Comparison of ENCODE assay signal across 15 cellular contexts in genomic region chr13:42660367-42660965, GRCh38.
DNase-seq lines count a peak whose midpoint lies in the region; ATAC-seq, FAIRE-seq and TF ChIP-seq lines count a peak whose summit lies in the region.
"Had no signal": no experiment of that assay in that cellular context is flagged by ENCODE, and none has a peak within 500 bp of the region (broad histone marks: within the 10 kb centered on the region; RNA-seq: fewer than 3 reads in every experiment).

No MANE protein-coding gene starts in this region.

- H3K4me3 ChIP-seq in cardiac muscle cell (no peak overlapping the region), right atrium auricular region (no peak overlapping the region), PC-3 (ENCODE audit: low read length) (no peak overlapping the region), fibroblast of mammary gland (ENCODE audit: control insufficient read depth, low read depth, low read length) (no peak overlapping the region)
- H3K4me3 ChIP-seq: BLaER1 treated with 17β-estradiol and CSF1 and Interleukin-3, amounts not matched to agents 10 nM and 100 nM; skin epidermis had no signal

- TF ChIP-seq CTCF in cardiac muscle cell (IDR thresholded peaks at IDR 0.05; ENCODE audit: low read depth, low read length) = peak; percentile 34
- peak in 1 of 2 donors; percentile 53 for TF ChIP-seq CTCF in right atrium auricular region (IDR thresholded peaks at IDR 0.05)
- TF ChIP-seq CTCF in PC-3 (conservative IDR thresholded peaks at IDR 0.05; ENCODE audit: low read depth, low read length) = peak; percentile 57
- peak; percentile 52 for TF ChIP-seq CTCF in fibroblast of mammary gland (conservative IDR thresholded peaks at IDR 0.05; ENCODE audit: control insufficient read depth, insufficient read depth, low read depth, low read length)
- no peak for TF ChIP-seq CTCF in CD14-positive monocyte (IDR thresholded peaks at IDR 0.05)

- H3K4me3 Mint-ChIP-seq in CD14-positive monocyte = no peak overlapping the region
- no peak overlapping the region for H3K4me3 Mint-ChIP-seq in activated naive CD8-positive, alpha-beta T cell treated with anti-CD3 and anti-CD28 coated beads for 36 hours
- H3K4me3 Mint-ChIP-seq: activated CD4-positive, alpha-beta memory T cell treated with anti-CD3 and anti-CD28 coated beads for 36 hours; activated naive CD8-positive, alpha-beta T cell; immature natural killer cell; naive B cell had no signal

- FAIRE-seq in urothelium cell line (lab: Jason Lieb, UNC) = no peak

- H2AFZ ChIP-seq in PC-3 (ENCODE audit: low read length) = no peak overlapping the region

- no peaks in the 10 kb centered on the region for H4K20me1 ChIP-seq in PC-3 (ENCODE audit: low read length)
- H4K20me1 ChIP-seq: BLaER1 treated with 17β-estradiol and CSF1 and Interleukin-3, amounts not matched to agents 10 nM and 100 nM had no signal

- H3K36me3 ChIP-seq in cardiac muscle cell (no peaks in the 10 kb centered on the region), right atrium auricular region (no peaks in the 10 kb centered on the region), PC-3 (ENCODE audit: low read depth, low read length) (no peaks in the 10 kb centered on the region)
- H3K36me3 ChIP-seq: BLaER1 treated with 17β-estradiol and CSF1 and Interleukin-3, amounts not matched to agents 10 nM and 100 nM had no signal

- H3K9me3 Mint-ChIP-seq in CD14-positive monocyte = peaks cover 0 to 9% (median 5%) of the 10 kb centered on the region in 7 donors
- no peaks in the 10 kb centered on the region for H3K9me3 Mint-ChIP-seq in activated naive CD8-positive, alpha-beta T cell treated with anti-CD3 and anti-CD28 coated beads for 36 hours
- H3K9me3 Mint-ChIP-seq: activated CD4-positive, alpha-beta memory T cell treated with anti-CD3 and anti-CD28 coated beads for 36 hours; naive B cell had no signal

- no peaks in the 10 kb centered on the region for H3K36me3 Mint-ChIP-seq in CD14-positive monocyte
- no peaks in the 10 kb centered on the region for H3K36me3 Mint-ChIP-seq in activated naive CD8-positive, alpha-beta T cell treated with anti-CD3 and anti-CD28 coated beads for 36 hours
- H3K36me3 Mint-ChIP-seq: activated CD4-positive, alpha-beta memory T cell treated with anti-CD3 and anti-CD28 coated beads for 36 hours; activated naive CD8-positive, alpha-beta T cell; immature natural killer cell; naive B cell had no signal

- H3K4me2 ChIP-seq in PC-3 (ENCODE audit: low read length) = no peak overlapping the region
- H3K4me2 ChIP-seq: BLaER1 treated with 17β-estradiol and CSF1 and Interleukin-3, amounts not matched to agents 10 nM and 100 nM had no signal

- CTCF ChIA-PET in PC-3 (lab: Charles Lee) = no interaction called here

- H3K27ac ChIP-seq in cardiac muscle cell (no peak overlapping the region), right atrium auricular region (no peak overlapping the region), PC-3 (ENCODE audit: low read length) (no peak overlapping the region)
- H3K27ac ChIP-seq: BLaER1 treated with 17β-estradiol and CSF1 and Interleukin-3, amounts not matched to agents 10 nM and 100 nM; skin epidermis had no signal

- no peaks in the 10 kb centered on the region for H3K79me2 ChIP-seq in PC-3 (ENCODE audit: low read length)

- no peaks in the 10 kb centered on the region for H3K9me2 ChIP-seq in PC-3 (replicated peaks; ENCODE audit: low read length)

- H3K27me3 ChIP-seq in cardiac muscle cell = no peaks in the 10 kb centered on the region
- no peaks in the 10 kb centered on the region for H3K27me3 ChIP-seq in right atrium auricular region
- no peaks in the 10 kb centered on the region for H3K27me3 ChIP-seq in PC-3 (ENCODE audit: low read length)
- H3K27me3 ChIP-seq: BLaER1 treated with 17β-estradiol and CSF1 and Interleukin-3, amounts not matched to agents 10 nM and 100 nM had no signal

- POLR2A ChIA-PET in PC-3 (lab: Charles Lee; ENCODE audit: unreplicated experiment) = no interaction called here

- H3K4me1 ChIP-seq in cardiac muscle cell (ENCODE audit: low read depth) = no peaks in the 10 kb centered on the region
- no peaks in the 10 kb centered on the region for H3K4me1 ChIP-seq in right atrium auricular region
- H3K4me1 ChIP-seq in PC-3 (ENCODE audit: insufficient read depth, low read length) = no peaks in the 10 kb centered on the region
- H3K4me1 ChIP-seq: BLaER1 treated with 17β-estradiol and CSF1 and Interleukin-3, amounts not matched to agents 10 nM and 100 nM had no signal

- DNase-seq in cardiac muscle cell (ENCODE audit: low read depth in 1 of 2, low spot score in 1 of 2) (peak in 1 of 2 donors; percentile 54), right atrium auricular region (ENCODE audit: low spot score) (no peak), PC-3 (peak; percentile 26), fibroblast of mammary gland (ENCODE audit: low read depth) (peak; percentile 63), epidermal melanocyte (ENCODE audit: insufficient read length, low spot score) (no peak), CD14-positive monocyte (ENCODE audit: low spot score) (no peak), urothelium cell line (ENCODE audit: low spot score) (no peak)
- no peak for DNase-seq in activated naive CD8-positive, alpha-beta T cell treated with anti-CD3 and anti-CD28 coated beads for 36 hours
- DNase-seq: activated CD4-positive, alpha-beta memory T cell treated with anti-CD3 and anti-CD28 coated beads for 36 hours; immature natural killer cell; naive B cell; stimulated activated CD8-positive, alpha-beta memory T cell treated with anti-CD3 and anti-CD28 coated beads, Interleukin-4, amount 100 ng/mL, for 48 hours had no signal

- H3K27ac Mint-ChIP-seq in CD14-positive monocyte = no peak overlapping the region
- H3K27ac Mint-ChIP-seq in activated naive CD8-positive, alpha-beta T cell treated with anti-CD3 and anti-CD28 coated beads for 36 hours = no peak overlapping the region
- H3K27ac Mint-ChIP-seq: activated CD4-positive, alpha-beta memory T cell treated with anti-CD3 and anti-CD28 coated beads for 36 hours; activated naive CD8-positive, alpha-beta T cell; immature natural killer cell; naive B cell had no signal

- peak; percentile 50; the same call in 1 of the 2 replicates for ATAC-seq in PC-3

- peaks cover 2 to 5% (median 3%) of the 10 kb centered on the region in 3 donors for H3K27me3 Mint-ChIP-seq in CD14-positive monocyte (ENCODE audit: low read depth in 3 of 3)
- peaks cover 56% of the 10 kb centered on the region for H3K27me3 Mint-ChIP-seq in activated naive CD8-positive, alpha-beta T cell treated with anti-CD3 and anti-CD28 coated beads for 36 hours

- no TSS peak for BruUV-seq in PC-3 (replicated peaks; lab: Mats Ljungman, UMichigan)

- H3K9me3 ChIP-seq in cardiac muscle cell (ENCODE audit: low read depth) = no peaks in the 10 kb centered on the region
- H3K9me3 ChIP-seq in right atrium auricular region = no peaks in the 10 kb centered on the region
- no peaks in the 10 kb centered on the region for H3K9me3 ChIP-seq in PC-3 (ENCODE audit: low read length)
- H3K9me3 ChIP-seq: BLaER1 treated with 17β-estradiol and CSF1 and Interleukin-3, amounts not matched to agents 10 nM and 100 nM had no signal

- intact Hi-C loops in PC-3 (cut with micrococcal nuclease) (loop anchor here (2.0 to 10.0 kb wide), 2 partner anchors 424 to 1144 kb away; no protein-coding TSS in a partner anchor), CD14-positive monocyte (cut with micrococcal nuclease) (no loop called here)

- no peaks in the 10 kb centered on the region for H3K4me1 Mint-ChIP-seq in CD14-positive monocyte
- H3K4me1 Mint-ChIP-seq in activated naive CD8-positive, alpha-beta T cell treated with anti-CD3 and anti-CD28 coated beads for 36 hours = no peaks in the 10 kb centered on the region
- H3K4me1 Mint-ChIP-seq: immature natural killer cell, naive B cell had no signal

- H3K9ac ChIP-seq in PC-3 (ENCODE audit: low read length) = no peak overlapping the region
- H3K9ac ChIP-seq: BLaER1 treated with 17β-estradiol and CSF1 and Interleukin-3, amounts not matched to agents 10 nM and 100 nM had no signal

- no peaks in the 10 kb centered on the region for H3F3A ChIP-seq in PC-3 (ENCODE audit: low read length, unreplicated experiment)

Comparison
In these comparisons a context has a peak if more than half of its experiments do, and no peak if none do; other contexts are left out.
1. DNase-seq: peak in PC-3 (single experiment) and fibroblast of mammary gland (single experiment); none in right atrium auricular region (single experiment), epidermal melanocyte (single experiment), CD14-positive monocyte (single experiment), activated naive CD8-positive, alpha-beta T cell treated with anti-CD3 and anti-CD28 coated beads for 36 hours (single experiment) and urothelium cell line (single experiment).